1 cellular context compared by ENCODE assay signal in the genomic region with DNA sequence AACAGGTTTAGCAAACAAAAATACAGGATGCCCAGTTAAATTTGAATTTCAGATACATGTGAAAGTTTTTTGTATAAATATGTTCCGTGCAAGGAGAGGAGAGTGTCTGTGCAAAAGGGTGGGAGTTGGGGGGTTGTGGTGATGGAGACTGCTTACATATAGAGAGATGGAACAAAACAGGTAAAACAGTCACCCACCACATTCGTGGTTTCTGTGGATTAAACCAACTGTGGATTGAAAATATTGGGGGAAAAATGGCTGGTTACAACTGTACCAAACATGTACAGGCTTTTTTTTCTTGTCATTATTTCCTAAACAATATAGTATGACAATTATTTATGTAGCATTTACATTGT.
TF ChIP-seq lines count a peak whose summit lies in the region.

No MANE protein-coding gene starts in this region.

TF ChIP-seq in A549, 52 proteins besides CTCF, POLR2A, EP300 and RAD21 (continued from another document):
- TF ChIP-seq HOXA7 (CRISPR knock-in tag; IDR thresholded peaks at IDR 0.05) (no peak), PHF8 (IDR thresholded peaks at IDR 0.05; ENCODE audit: borderline replicate concordance, low read depth) (no peak), ZNF302 (CRISPR knock-in tag; IDR thresholded peaks at IDR 0.05) (no peak), HDAC2 (IDR thresholded peaks at IDR 0.05) (no peak), NFE2L2 (conservative IDR thresholded peaks at IDR 0.05; ENCODE audit: low read length) (no peak), ZFP36 (IDR thresholded peaks at IDR 0.05; ENCODE audit: borderline replicate concordance, partially characterized antibody) (no peak), TFCP2L1 (CRISPR knock-in tag; IDR thresholded peaks at IDR 0.05) (no peak), MAFK (IDR thresholded peaks at IDR 0.05; ENCODE audit: partially characterized antibody) (no peak), EHMT2 (IDR thresholded peaks at IDR 0.05; ENCODE audit: low read depth) (no peak)
- TF ChIP-seq, protein P1, sequence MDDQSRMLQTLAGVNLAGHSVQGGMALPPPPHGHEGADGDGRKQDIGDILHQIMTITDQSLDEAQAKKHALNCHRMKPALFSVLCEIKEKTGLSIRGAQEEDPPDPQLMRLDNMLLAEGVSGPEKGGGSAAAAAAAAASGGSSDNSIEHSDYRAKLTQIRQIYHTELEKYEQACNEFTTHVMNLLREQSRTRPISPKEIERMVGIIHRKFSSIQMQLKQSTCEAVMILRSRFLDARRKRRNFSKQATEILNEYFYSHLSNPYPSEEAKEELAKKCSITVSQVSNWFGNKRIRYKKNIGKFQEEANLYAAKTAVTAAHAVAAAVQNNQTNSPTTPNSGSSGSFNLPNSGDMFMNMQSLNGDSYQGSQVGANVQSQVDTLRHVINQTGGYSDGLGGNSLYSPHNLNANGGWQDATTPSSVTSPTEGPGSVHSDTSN (IDR thresholded peaks at IDR 0.05): no peak
- TF ChIP-seq, protein P2, sequence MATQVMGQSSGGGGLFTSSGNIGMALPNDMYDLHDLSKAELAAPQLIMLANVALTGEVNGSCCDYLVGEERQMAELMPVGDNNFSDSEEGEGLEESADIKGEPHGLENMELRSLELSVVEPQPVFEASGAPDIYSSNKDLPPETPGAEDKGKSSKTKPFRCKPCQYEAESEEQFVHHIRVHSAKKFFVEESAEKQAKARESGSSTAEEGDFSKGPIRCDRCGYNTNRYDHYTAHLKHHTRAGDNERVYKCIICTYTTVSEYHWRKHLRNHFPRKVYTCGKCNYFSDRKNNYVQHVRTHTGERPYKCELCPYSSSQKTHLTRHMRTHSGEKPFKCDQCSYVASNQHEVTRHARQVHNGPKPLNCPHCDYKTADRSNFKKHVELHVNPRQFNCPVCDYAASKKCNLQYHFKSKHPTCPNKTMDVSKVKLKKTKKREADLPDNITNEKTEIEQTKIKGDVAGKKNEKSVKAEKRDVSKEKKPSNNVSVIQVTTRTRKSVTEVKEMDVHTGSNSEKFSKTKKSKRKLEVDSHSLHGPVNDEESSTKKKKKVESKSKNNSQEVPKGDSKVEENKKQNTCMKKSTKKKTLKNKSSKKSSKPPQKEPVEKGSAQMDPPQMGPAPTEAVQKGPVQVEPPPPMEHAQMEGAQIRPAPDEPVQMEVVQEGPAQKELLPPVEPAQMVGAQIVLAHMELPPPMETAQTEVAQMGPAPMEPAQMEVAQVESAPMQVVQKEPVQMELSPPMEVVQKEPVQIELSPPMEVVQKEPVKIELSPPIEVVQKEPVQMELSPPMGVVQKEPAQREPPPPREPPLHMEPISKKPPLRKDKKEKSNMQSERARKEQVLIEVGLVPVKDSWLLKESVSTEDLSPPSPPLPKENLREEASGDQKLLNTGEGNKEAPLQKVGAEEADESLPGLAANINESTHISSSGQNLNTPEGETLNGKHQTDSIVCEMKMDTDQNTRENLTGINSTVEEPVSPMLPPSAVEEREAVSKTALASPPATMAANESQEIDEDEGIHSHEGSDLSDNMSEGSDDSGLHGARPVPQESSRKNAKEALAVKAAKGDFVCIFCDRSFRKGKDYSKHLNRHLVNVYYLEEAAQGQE (IDR thresholded peaks at IDR 0.05): no peak
- TF ChIP-seq, protein P3, sequence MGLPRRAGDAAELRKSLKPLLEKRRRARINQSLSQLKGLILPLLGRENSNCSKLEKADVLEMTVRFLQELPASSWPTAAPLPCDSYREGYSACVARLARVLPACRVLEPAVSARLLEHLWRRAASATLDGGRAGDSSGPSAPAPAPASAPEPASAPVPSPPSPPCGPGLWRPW (IDR thresholded peaks at IDR 0.05): no peak
- TF ChIP-seq, protein P4, sequence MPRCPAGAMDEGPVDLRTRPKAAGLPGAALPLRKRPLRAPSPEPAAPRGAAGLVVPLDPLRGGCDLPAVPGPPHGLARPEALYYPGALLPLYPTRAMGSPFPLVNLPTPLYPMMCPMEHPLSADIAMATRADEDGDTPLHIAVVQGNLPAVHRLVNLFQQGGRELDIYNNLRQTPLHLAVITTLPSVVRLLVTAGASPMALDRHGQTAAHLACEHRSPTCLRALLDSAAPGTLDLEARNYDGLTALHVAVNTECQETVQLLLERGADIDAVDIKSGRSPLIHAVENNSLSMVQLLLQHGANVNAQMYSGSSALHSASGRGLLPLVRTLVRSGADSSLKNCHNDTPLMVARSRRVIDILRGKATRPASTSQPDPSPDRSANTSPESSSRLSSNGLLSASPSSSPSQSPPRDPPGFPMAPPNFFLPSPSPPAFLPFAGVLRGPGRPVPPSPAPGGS (IDR thresholded peaks at IDR 0.05): no peak
